24 cellular contexts compared by ENCODE assay signal in genomic region chr14:105107781-105108515, GRCh38. TPM values are rescaled to one million over a fixed set of nuclear protein-coding genes. Genes with fewer than 3 reads are reported as not detected.
"Had no signal": no experiment of that assay in that cellular context is flagged by ENCODE, and none has a peak within 500 bp of the region (broad histone marks: within the 10 kb centered on the region; RNA-seq: fewer than 3 reads in every experiment).

No MANE protein-coding gene starts in this region.

- H3K27ac Mint-ChIP-seq: activated CD4-positive, alpha-beta T cell treated with anti-CD3 and anti-CD28 coated beads, Interleukin-2, amount 10 ng/mL, durations not matched to agents 24 days and 14 days; activated naive CD8-positive, alpha-beta T cell treated with anti-CD3 and anti-CD28 coated beads, Interleukin-2, amount 10 ng/mL, durations not matched to agents 7 days and 5 days; activated T-helper 2 cell treated with anti-CD3 and anti-CD28 coated beads, Interferon-gamma antibody, Interleukin-2, Interleukin-4, amounts not matched to agents 10 μg/mL and 5 μg/mL and 100 μg/mL, durations not matched to agents 14 hours and 24 hours and 36 hours; memory B cell; stimulated activated naive CD8-positive, alpha-beta T cell treated with anti-CD3 and anti-CD28 coated beads, Interleukin-15, Interleukin-2, amounts not matched to agents 100 ng/mL and 50 ng/mL, for 24 hours had no signal

- ATAC-seq: activated CD4-positive, CD25-positive, alpha-beta regulatory T cell treated with anti-CD3 and anti-CD28 coated beads, Interleukin-2, amount 50 U/mL, for 24 hours; activated T-cell treated with anti-CD3 and anti-CD28 coated beads, Interleukin-2, amount 50 U/mL, for 4 hours; heart left ventricle; left colon; mucosa of descending colon had no signal

- H3K36me3 Mint-ChIP-seq: memory B cell had no signal

- H3K9me3 Mint-ChIP-seq: activated T-cell treated with anti-CD3 and anti-CD28 coated beads, Interleukin-2, amount 50 U/mL, for 4 hours; activated T-helper 2 cell treated with anti-CD3 and anti-CD28 coated beads, Interferon-gamma antibody, Interleukin-2, Interleukin-4, amounts not matched to agents 10 μg/mL and 5 μg/mL and 100 μg/mL, durations not matched to agents 14 hours and 24 hours and 36 hours; neural crest cell; stimulated activated naive CD8-positive, alpha-beta T cell treated with anti-CD3 and anti-CD28 coated beads, Interleukin-15, Interleukin-2, amounts not matched to agents 100 ng/mL and 50 ng/mL, for 24 hours had no signal

- H3K4me1 ChIP-seq: breast epithelium, heart left ventricle, transverse colon, uterus had no signal

- DNase-seq: activated CD4-positive, alpha-beta T cell treated with anti-CD3 and anti-CD28 coated beads, Interleukin-2, amount 10 ng/mL, durations not matched to agents 24 days and 14 days; activated naive CD4-positive, alpha-beta T cell treated with Interleukin-2 at 50 U/mL for 16 hours; activated naive CD8-positive, alpha-beta T cell treated with anti-CD3 and anti-CD28 coated beads, Interleukin-2, amount 10 ng/mL, durations not matched to agents 7 days and 5 days; activated T-cell treated with anti-CD3 and anti-CD28 coated beads, Interleukin-2, amount 50 U/mL, for 4 hours; amniotic stem cell; left colon; mucosa of descending colon; occipital lobe; retina; stimulated activated CD4-positive, alpha-beta T cell treated with anti-CD3 and anti-CD28 coated beads, Interleukin-4, amount 100 ng/mL, for 24 hours; T-helper 1 cell; T1000; transverse colon; uterus had no signal

- H3K4me1 Mint-ChIP-seq: neural crest cell had no signal

- H3K4me3 Mint-ChIP-seq: activated CD4-positive, alpha-beta T cell treated with anti-CD3 and anti-CD28 coated beads, Interleukin-2, amount 10 ng/mL, durations not matched to agents 24 days and 14 days; activated naive CD8-positive, alpha-beta T cell treated with anti-CD3 and anti-CD28 coated beads, Interleukin-2, amount 10 ng/mL, durations not matched to agents 7 days and 5 days; activated T-cell treated with anti-CD3 and anti-CD28 coated beads, Interleukin-2, amount 50 U/mL, for 4 hours; memory B cell; neural crest cell; stimulated activated naive CD8-positive, alpha-beta T cell treated with anti-CD3 and anti-CD28 coated beads, Interleukin-15, Interleukin-2, amounts not matched to agents 100 ng/mL and 50 ng/mL, for 24 hours had no signal

- H3K36me3 ChIP-seq: breast epithelium, heart left ventricle, transverse colon, uterus had no signal

- H3K4me3 ChIP-seq: breast epithelium, coronary artery, heart left ventricle, mucosa of descending colon, transverse colon, uterus had no signal

- H3K27ac ChIP-seq: breast epithelium, coronary artery, heart left ventricle, transverse colon, uterus had no signal

- H3K27me3 ChIP-seq: breast epithelium, uterus had no signal

- H3K9me3 ChIP-seq: breast epithelium, mucosa of descending colon, transverse colon, uterus had no signal

RNA-seq across cellular contexts. Expression of gene GPR132, which starts 42.7 kb away (rescaled TPM):
- total RNA-seq: fibroblast of villous mesenchyme, neural crest cell had no signal
- polyA plus RNA-seq: keratinocyte had no signal
